26 cellular contexts compared by ENCODE assay signal in genomic region chr10:81784111-81784597, GRCh38.
"Had no signal": no experiment of that assay in that cellular context is flagged by ENCODE, and none has a peak within 500 bp of the region (broad histone marks: within the 10 kb centered on the region; RNA-seq: fewer than 3 reads in every experiment).

No MANE protein-coding gene starts in this region.

- H3K36me3 Mint-ChIP-seq: immature natural killer cell; naive B cell; natural killer cell; neural progenitor cell; stimulated activated effector memory CD8-positive, alpha-beta T cell treated with anti-CD3 and anti-CD28 coated beads, Interleukin-12 subunit alpha, Interleukin-12 subunit beta, amount 100 ng/mL, for 72 hours had no signal

- ATAC-seq: left lobe of liver; lower lobe of right lung; natural killer cell; sciatic nerve; stimulated activated effector memory CD8-positive, alpha-beta T cell treated with anti-CD3 and anti-CD28 coated beads, Interleukin-12 subunit alpha, Interleukin-12 subunit beta, amount 100 ng/mL, for 72 hours had no signal

- FAIRE-seq: islet of Langerhans had no signal

- H3K9me3 ChIP-seq: lower lobe of right lung, neutrophil, right atrium auricular region, thoracic aorta, tibial artery, uterus had no signal

- DNase-seq: hippocampal formation; immature natural killer cell; lower lobe of right lung; mammary epithelial cell; mesenchymal stem cell; naive B cell; natural killer cell; nephron progenitor cell; occipital lobe; stimulated activated CD4-positive, alpha-beta T cell treated with anti-CD3 and anti-CD28 coated beads, Interleukin-4, amount 100 ng/mL, for 24 hours; stimulated activated naive CD4-positive, alpha-beta T cell; uterus had no signal

- H3K36me3 ChIP-seq: lower lobe of right lung, neural progenitor cell, neutrophil, right atrium auricular region, suprapubic skin, thoracic aorta, tibial artery, uterus had no signal

- H3K79me2 ChIP-seq: parathyroid adenoma had no signal

- H3K27ac ChIP-seq: lower lobe of right lung, neural progenitor cell, neutrophil, parathyroid adenoma, right atrium auricular region, skin epidermis, suprapubic skin, thoracic aorta, tibial artery, uterus had no signal

- H3K27me3 ChIP-seq: neural progenitor cell, neutrophil, right atrium auricular region, suprapubic skin, tibial artery, uterus had no signal

- H3K9ac ChIP-seq: neural progenitor cell, parathyroid adenoma had no signal

- H3K27ac Mint-ChIP-seq: immature natural killer cell; naive B cell; natural killer cell; nephron progenitor cell; neural progenitor cell; progenitor cell of endocrine pancreas; stimulated activated effector memory CD8-positive, alpha-beta T cell treated with anti-CD3 and anti-CD28 coated beads, Interleukin-12 subunit alpha, Interleukin-12 subunit beta, amount 100 ng/mL, for 72 hours; stimulated activated naive CD8-positive, alpha-beta T cell treated with anti-CD3 and anti-CD28 coated beads, Interleukin-15, Interleukin-2, amounts not matched to agents 100 ng/mL and 50 ng/mL, for 24 hours had no signal

- H3K4me2 ChIP-seq: neural progenitor cell had no signal

- H3K27me3 Mint-ChIP-seq: naive B cell; progenitor cell of endocrine pancreas; stimulated activated naive CD8-positive, alpha-beta T cell treated with anti-CD3 and anti-CD28 coated beads, Interleukin-15, Interleukin-2, amounts not matched to agents 100 ng/mL and 50 ng/mL, for 24 hours had no signal

- H3K4me3 Mint-ChIP-seq: immature natural killer cell; naive B cell; natural killer cell; nephron progenitor cell; neural progenitor cell; stimulated activated effector memory CD8-positive, alpha-beta T cell treated with anti-CD3 and anti-CD28 coated beads, Interleukin-12 subunit alpha, Interleukin-12 subunit beta, amount 100 ng/mL, for 72 hours; stimulated activated naive CD8-positive, alpha-beta T cell treated with anti-CD3 and anti-CD28 coated beads, Interleukin-15, Interleukin-2, amounts not matched to agents 100 ng/mL and 50 ng/mL, for 24 hours had no signal

- H3K4me1 Mint-ChIP-seq: immature natural killer cell; naive B cell; natural killer cell; nephron progenitor cell; neural progenitor cell; stimulated activated effector memory CD8-positive, alpha-beta T cell treated with anti-CD3 and anti-CD28 coated beads, Interleukin-12 subunit alpha, Interleukin-12 subunit beta, amount 100 ng/mL, for 72 hours had no signal

- H2AFZ ChIP-seq: neural progenitor cell, parathyroid adenoma had no signal

- H3K4me1 ChIP-seq: lower lobe of right lung, neural progenitor cell, parathyroid adenoma, right atrium auricular region, suprapubic skin, tibial artery, uterus had no signal

- H3K4me3 ChIP-seq: lower lobe of right lung, neural progenitor cell, right atrium auricular region, skin epidermis, suprapubic skin, thoracic aorta, tibial artery, uterus had no signal
